ENCODE assay signal across 19 cellular contexts in the genomic region with DNA sequence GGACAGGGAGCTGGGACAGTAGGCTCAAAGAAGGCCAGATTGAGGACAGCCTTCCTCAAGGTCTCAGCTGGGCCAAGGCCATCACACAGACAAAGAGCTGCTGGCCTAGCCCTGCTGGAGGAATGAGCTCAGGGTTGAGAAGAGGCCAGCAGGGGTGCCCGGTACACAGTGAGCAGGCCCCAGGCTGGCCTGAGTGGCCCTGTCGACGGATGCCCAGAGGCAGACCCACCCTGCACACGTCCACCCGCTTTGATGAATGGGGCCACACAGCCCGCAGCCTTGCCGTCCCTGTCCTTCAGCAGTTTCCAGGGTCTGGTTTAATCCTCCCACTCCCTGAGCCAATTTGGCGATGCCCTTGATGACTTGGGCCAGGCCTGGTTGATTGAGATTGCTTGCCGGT.
DNase-seq lines count a peak whose midpoint lies in the region; ATAC-seq and TF ChIP-seq lines count a peak whose summit lies in the region.
"Had no signal": no experiment of that assay in that cellular context is flagged by ENCODE, and none has a peak within 500 bp of the region (broad histone marks: within the 10 kb centered on the region; RNA-seq: fewer than 3 reads in every experiment).

No MANE protein-coding gene starts in this region.

- CTCF ChIA-PET in MCF 10A (lab: Yijun Ruan, JAX) = no interaction called here

- H3K4me3 ChIP-seq in breast epithelium = no peak overlapping the region
- H3K4me3 ChIP-seq in gastrocnemius medialis = no peak overlapping the region
- H3K4me3 ChIP-seq: hepatocyte, skin epidermis had no signal

- TF ChIP-seq POLR2A in breast epithelium (IDR thresholded peaks at IDR 0.05) (no peak), gastrocnemius medialis (IDR thresholded peaks at IDR 0.05) (no peak)

- H3K27me3 Mint-ChIP-seq in MCF 10A (ENCODE audit: insufficient read depth, unreplicated experiment) = no peaks in the 10 kb centered on the region
- H3K27me3 Mint-ChIP-seq in T-helper 2 cell treated with Interferon-gamma antibody and Interleukin-4, amounts not matched to agents 5 μg/mL and 100 μg/mL, for 36 hours (ENCODE audit: low read depth) = no peaks in the 10 kb centered on the region
- H3K27me3 Mint-ChIP-seq: activated B cell treated with CpG ODN at 0.5 μM for 24 hours; stimulated activated naive CD8-positive, alpha-beta T cell treated with anti-CD3 and anti-CD28 coated beads, Interleukin-15, Interleukin-2, amounts not matched to agents 100 ng/mL and 50 ng/mL, for 24 hours; T-cell had no signal

- H3K27ac Mint-ChIP-seq in MCF 10A (ENCODE audit: low read depth, unreplicated experiment) = no peak overlapping the region
- no peak overlapping the region for H3K27ac Mint-ChIP-seq in T-helper 2 cell treated with Interferon-gamma antibody and Interleukin-4, amounts not matched to agents 5 μg/mL and 100 μg/mL, for 36 hours
- H3K27ac Mint-ChIP-seq: activated B cell treated with CpG ODN at 0.5 μM for 24 hours; activated naive CD4-positive, alpha-beta T cell treated with anti-CD3 and anti-CD28 coated beads for 36 hours; stimulated activated naive CD8-positive, alpha-beta T cell treated with anti-CD3 and anti-CD28 coated beads, Interleukin-15, Interleukin-2, amounts not matched to agents 100 ng/mL and 50 ng/mL, for 24 hours; T-cell had no signal

- no peak for TF ChIP-seq CTCF in breast epithelium (IDR thresholded peaks at IDR 0.05)
- TF ChIP-seq CTCF in MCF 10A (IDR thresholded peaks at IDR 0.05; ENCODE audit: unreplicated experiment) = no peak
- no peak for TF ChIP-seq CTCF in gastrocnemius medialis (IDR thresholded peaks at IDR 0.05 in 4 of 5, conservative IDR thresholded peaks at IDR 0.05 in 1 of 5)

- in situ Hi-C loops in gastrocnemius medialis (cut with MboI; ENCODE audit: low sequenced_read_pairs in 4 of 4) = loop anchor here in 3 of 4 donors (25.0 kb wide), 4 partner anchors 257 to 757 kb away; a partner anchor contains a TSS

- no peaks in the 10 kb centered on the region for H3K36me3 ChIP-seq in breast epithelium
- H3K36me3 ChIP-seq in gastrocnemius medialis = peaks cover 0 to 5% of the 10 kb centered on the region in 2 donors

- no peak overlapping the region for H3K4me3 Mint-ChIP-seq in MCF 10A (ENCODE audit: unreplicated experiment)
- H3K4me3 Mint-ChIP-seq in T-helper 2 cell treated with Interferon-gamma antibody and Interleukin-4, amounts not matched to agents 5 μg/mL and 100 μg/mL, for 36 hours = no peak overlapping the region
- H3K4me3 Mint-ChIP-seq: activated B cell treated with CpG ODN at 0.5 μM for 24 hours; activated naive CD4-positive, alpha-beta T cell treated with anti-CD3 and anti-CD28 coated beads for 36 hours; CD14-positive monocyte; stimulated activated naive CD8-positive, alpha-beta T cell treated with anti-CD3 and anti-CD28 coated beads, Interleukin-15, Interleukin-2, amounts not matched to agents 100 ng/mL and 50 ng/mL, for 24 hours; T-cell had no signal

- H3K4me1 ChIP-seq in breast epithelium (peaks cover 2 to 3% of the 10 kb centered on the region in 2 donors), gastrocnemius medialis (peaks cover 17 to 26% of the 10 kb centered on the region in 2 donors)

- DNase-seq in breast epithelium (ENCODE audit: low spot score in 2 of 2) (no peak), MCF 10A (ENCODE audit: unreplicated experiment) (no peak), left lobe of liver (ENCODE audit: low spot score) (no peak), gastrocnemius medialis (no peak), hippocampal formation (lab: John Stamatoyannopoulos, UW) (no peak)
- DNase-seq in activated T-cell treated with anti-CD3 and anti-CD28 coated beads, Interleukin-2, amount 50 U/mL, for 1 hour = no peak
- no peak for DNase-seq in activated CD4-positive, alpha-beta T cell treated with anti-CD3 and anti-CD28 coated beads for 4 hours
- no peak for DNase-seq in T-helper 2 cell treated with Interferon-gamma antibody and Interleukin-4, amounts not matched to agents 5 μg/mL and 100 μg/mL, for 36 hours (ENCODE audit: low spot score)
- DNase-seq: activated B cell treated with CpG ODN at 0.5 μM for 24 hours; activated CD8-positive, alpha-beta memory T cell treated with anti-CD3 and anti-CD28 coated beads, Interleukin-2, amount 50 U/mL, for 4 hours; activated naive CD4-positive, alpha-beta T cell treated with anti-CD3 and anti-CD28 coated beads for 36 hours; NCI-H2029 treated with DMSO at 0.1 percent for 48 hours; NCI-H774; T-cell had no signal

- no peaks in the 10 kb centered on the region for H3K4me1 Mint-ChIP-seq in MCF 10A (ENCODE audit: insufficient read depth, unreplicated experiment)
- H3K4me1 Mint-ChIP-seq in T-helper 2 cell treated with Interferon-gamma antibody and Interleukin-4, amounts not matched to agents 5 μg/mL and 100 μg/mL, for 36 hours (ENCODE audit: low read depth) = no peaks in the 10 kb centered on the region

- H3K36me3 Mint-ChIP-seq in MCF 10A (ENCODE audit: insufficient read depth, unreplicated experiment) = peaks cover 39% of the 10 kb centered on the region
- H3K36me3 Mint-ChIP-seq in T-helper 2 cell treated with Interferon-gamma antibody and Interleukin-4, amounts not matched to agents 5 μg/mL and 100 μg/mL, for 36 hours (ENCODE audit: low read depth) = no peaks in the 10 kb centered on the region
- H3K36me3 Mint-ChIP-seq: T-cell had no signal

- no peaks in the 10 kb centered on the region for H3K9me3 Mint-ChIP-seq in MCF 10A (ENCODE audit: unreplicated experiment)
- H3K9me3 Mint-ChIP-seq in T-helper 2 cell treated with Interferon-gamma antibody and Interleukin-4, amounts not matched to agents 5 μg/mL and 100 μg/mL, for 36 hours = no peaks in the 10 kb centered on the region
- H3K9me3 Mint-ChIP-seq: activated B cell treated with CpG ODN at 0.5 μM for 24 hours; activated naive CD4-positive, alpha-beta T cell treated with anti-CD3 and anti-CD28 coated beads for 36 hours; CD14-positive monocyte; stimulated activated naive CD8-positive, alpha-beta T cell treated with anti-CD3 and anti-CD28 coated beads, Interleukin-15, Interleukin-2, amounts not matched to agents 100 ng/mL and 50 ng/mL, for 24 hours; T-cell had no signal

- intact Hi-C loops in breast epithelium (cut with DNase I; ENCODE audit: low total_unique reads) (no loop called here), MCF 10A (cut with micrococcal nuclease) (no loop called here), gastrocnemius medialis (cut with DNase I; ENCODE audit: low total_unique reads) (no loop called here)

- BruUV-seq in MCF 10A (replicated peaks; lab: Mats Ljungman, UMichigan) = no TSS peak

- no peaks in the 10 kb centered on the region for H3K27me3 ChIP-seq in breast epithelium
- H3K27me3 ChIP-seq in gastrocnemius medialis = no peaks in the 10 kb centered on the region
- H3K27me3 ChIP-seq: hepatocyte had no signal

- H3K9me3 ChIP-seq in breast epithelium (no peaks in the 10 kb centered on the region), gastrocnemius medialis (no peaks in the 10 kb centered on the region)

- POLR2A ChIA-PET in MCF 10A (lab: Yijun Ruan, JAX) = no interaction called here

- ATAC-seq in left lobe of liver (peak; percentile 7), gastrocnemius medialis (peak; percentile 2 to 10)
- ATAC-seq: T-cell had no signal

- H3K27ac ChIP-seq in breast epithelium = peak overlapping the region; percentile 25 to 75
- H3K27ac ChIP-seq in gastrocnemius medialis = peak overlapping the region; percentile 53 to 77 (median 73)
- H3K27ac ChIP-seq: 22Rv1, hepatocyte had no signal
